ENCODE assay signal across 9 cellular contexts in genomic region chr17:77279448-77280303, GRCh38.
DNase-seq lines count a peak whose midpoint lies in the region; ATAC-seq, FAIRE-seq and TF ChIP-seq lines count a peak whose summit lies in the region.
"Had no signal": no experiment of that assay in that cellular context is flagged by ENCODE, and none has a peak within 500 bp of the region (broad histone marks: within the 10 kb centered on the region; RNA-seq: fewer than 3 reads in every experiment).

No MANE protein-coding gene starts in this region.

- H3K27ac Mint-ChIP-seq in activated T-helper 2 cell treated with anti-CD3 and anti-CD28 coated beads, Interferon-gamma antibody, Interleukin-2, Interleukin-4, amounts not matched to agents 10 μg/mL and 5 μg/mL and 100 μg/mL, durations not matched to agents 14 hours and 24 hours and 36 hours, result no peak overlapping the region

- peaks cover 20% of the 10 kb centered on the region for H3K4me1 ChIP-seq in cardiac muscle cell (ENCODE audit: low read depth)
- H3K4me1 ChIP-seq in left ventricle myocardium inferior, result peaks cover 22% of the 10 kb centered on the region

- H3K36me3 ChIP-seq in cardiac muscle cell (no peaks in the 10 kb centered on the region), left ventricle myocardium inferior (no peaks in the 10 kb centered on the region)

- ATAC-seq in HG02571 (IDR thresholded peaks at IDR 0.05; ENCODE audit: unreplicated experiment), result no peak

- DNase-seq in cardiac muscle cell (ENCODE audit: low read depth in 1 of 2, low spot score in 1 of 2), result peak; percentile 62 to 94
- no peak for DNase-seq in left ventricle myocardium inferior
- DNase-seq in activated T-helper 2 cell treated with anti-CD3 and anti-CD28 coated beads, Interferon-gamma antibody, Interleukin-2, Interleukin-4, amounts not matched to agents 10 μg/mL and 5 μg/mL and 100 μg/mL, durations not matched to agents 14 hours and 24 hours and 36 hours (ENCODE audit: low spot score), result no peak
- DNase-seq in iris pigment epithelial cell (ENCODE audit: low read depth), result peak; percentile 29
- peak; percentile 83 for DNase-seq in urothelium cell line (ENCODE audit: low spot score)
- no peak for DNase-seq in posterior vena cava (ENCODE audit: low spot score)
- no peak for DNase-seq in RKO (ENCODE audit: low spot score)
- DNase-seq: SIG-M5 had no signal

- TF ChIP-seq CTCF in cardiac muscle cell (IDR thresholded peaks at IDR 0.05; ENCODE audit: low read depth, low read length) (peak; percentile 1), left ventricle myocardium inferior (IDR thresholded peaks at IDR 0.05; ENCODE audit: borderline replicate concordance) (no peak)

- no peaks in the 10 kb centered on the region for H3K36me3 Mint-ChIP-seq in activated T-helper 2 cell treated with anti-CD3 and anti-CD28 coated beads, Interferon-gamma antibody, Interleukin-2, Interleukin-4, amounts not matched to agents 10 μg/mL and 5 μg/mL and 100 μg/mL, durations not matched to agents 14 hours and 24 hours and 36 hours (ENCODE audit: low read depth)

- H3K9me3 ChIP-seq in cardiac muscle cell (ENCODE audit: low read depth) (no peaks in the 10 kb centered on the region), left ventricle myocardium inferior (replicated peaks) (no peaks in the 10 kb centered on the region)

- H3K4me3 ChIP-seq in cardiac muscle cell (no peak overlapping the region), left ventricle myocardium inferior (no peak overlapping the region)

- no peaks in the 10 kb centered on the region for H3K9me3 Mint-ChIP-seq in activated T-helper 2 cell treated with anti-CD3 and anti-CD28 coated beads, Interferon-gamma antibody, Interleukin-2, Interleukin-4, amounts not matched to agents 10 μg/mL and 5 μg/mL and 100 μg/mL, durations not matched to agents 14 hours and 24 hours and 36 hours

- H3K27ac ChIP-seq in cardiac muscle cell (no peak overlapping the region), left ventricle myocardium inferior (replicated peaks) (no peak overlapping the region)

- peak overlapping the region; percentile 19 for H3K4me3 Mint-ChIP-seq in activated T-helper 2 cell treated with anti-CD3 and anti-CD28 coated beads, Interferon-gamma antibody, Interleukin-2, Interleukin-4, amounts not matched to agents 10 μg/mL and 5 μg/mL and 100 μg/mL, durations not matched to agents 14 hours and 24 hours and 36 hours (ENCODE audit: low read depth)

- peaks cover 17% of the 10 kb centered on the region for H3K27me3 ChIP-seq in cardiac muscle cell
- peaks cover 38% of the 10 kb centered on the region for H3K27me3 ChIP-seq in left ventricle myocardium inferior (ENCODE audit: low read depth)

- H3K4me1 Mint-ChIP-seq in activated T-helper 2 cell treated with anti-CD3 and anti-CD28 coated beads, Interferon-gamma antibody, Interleukin-2, Interleukin-4, amounts not matched to agents 10 μg/mL and 5 μg/mL and 100 μg/mL, durations not matched to agents 14 hours and 24 hours and 36 hours (ENCODE audit: low read depth), result peaks cover 11% of the 10 kb centered on the region

- peak; percentile 87 for FAIRE-seq in urothelium cell line (lab: Jason Lieb, UNC)

- intact Hi-C loops in left ventricle myocardium inferior (cut with micrococcal nuclease) (no loop called here), posterior vena cava (cut with DNase I) (loop anchor here in 1 of 2 donors (5.0 kb wide), 1 partner anchor 38 kb away; a partner anchor contains a TSS)
- intact Hi-C loops in activated T-helper 2 cell treated with anti-CD3 and anti-CD28 coated beads, Interferon-gamma antibody, Interleukin-2, Interleukin-4, amounts not matched to agents 10 μg/mL and 5 μg/mL and 100 μg/mL, durations not matched to agents 14 hours and 24 hours and 36 hours (cut with micrococcal nuclease), result loop anchor here (5.0 kb wide), 1 partner anchor 38 kb away; a partner anchor contains a TSS

- peaks cover 41% of the 10 kb centered on the region for H3K27me3 Mint-ChIP-seq in activated T-helper 2 cell treated with anti-CD3 and anti-CD28 coated beads, Interferon-gamma antibody, Interleukin-2, Interleukin-4, amounts not matched to agents 10 μg/mL and 5 μg/mL and 100 μg/mL, durations not matched to agents 14 hours and 24 hours and 36 hours (ENCODE audit: low read depth)

Comparison
In these comparisons a context has a peak if more than half of its experiments do, and no peak if none do; other contexts are left out.
1. DNase-seq: peak in cardiac muscle cell (2 of 2), iris pigment epithelial cell (single experiment) and urothelium cell line (single experiment); none in left ventricle myocardium inferior (single experiment), activated T-helper 2 cell treated with anti-CD3 and anti-CD28 coated beads, Interferon-gamma antibody, Interleukin-2, Interleukin-4, amounts not matched to agents 10 μg/mL and 5 μg/mL and 100 μg/mL, durations not matched to agents 14 hours and 24 hours and 36 hours (single experiment), posterior vena cava (single experiment) and RKO (single experiment).